Comparison of ENCODE assay signal across 13 cellular contexts in genomic region chr7:6444516-6445269, GRCh38. TPM values are rescaled to one million over a fixed set of nuclear protein-coding genes. Genes with fewer than 3 reads are reported as not detected.
DNase-seq lines count a peak whose midpoint lies in the region; ATAC-seq and TF ChIP-seq lines count a peak whose summit lies in the region.
"Had no signal": no experiment of that assay in that cellular context is flagged by ENCODE, and none has a peak within 500 bp of the region (broad histone marks: within the 10 kb centered on the region; RNA-seq: fewer than 3 reads in every experiment).

No MANE protein-coding gene starts in this region.

- 73 to 80% (median 78%) methylated on average over 13 of the region's 13 CpGs for WGBS in psoas muscle, 3 donors
- 95% methylated on average over 13 of the region's 13 CpGs for WGBS in ovary, 3 donors

- TF ChIP-seq CTCF in brain (conservative IDR thresholded peaks at IDR 0.05), result no peak
- TF ChIP-seq CTCF in psoas muscle (IDR thresholded peaks at IDR 0.05), result no peak
- no peak for TF ChIP-seq CTCF in ovary (IDR thresholded peaks at IDR 0.05)

- H3K27ac Mint-ChIP-seq in brain, result peak overlapping the region in 2 of 5 experiments; percentile 38 to 65
- H3K27ac Mint-ChIP-seq: T-helper 2 cell treated with Interferon-gamma antibody and Interleukin-4, amounts not matched to agents 5 μg/mL and 100 μg/mL, for 36 hours had no signal

- H3K4me1 Mint-ChIP-seq in brain, result peaks cover 51% of the 10 kb centered on the region

- peaks cover 60% of the 10 kb centered on the region for H3K36me3 Mint-ChIP-seq in brain

- H3K4me3 Mint-ChIP-seq in brain, result peak overlapping the region; percentile 61 to 97 (median 84)

- peaks cover 0 to 8% (median 0%) of the 10 kb centered on the region in 5 experiments for H3K9me3 Mint-ChIP-seq in brain
- H3K9me3 Mint-ChIP-seq: T-helper 2 cell treated with Interferon-gamma antibody and Interleukin-4, amounts not matched to agents 5 μg/mL and 100 μg/mL, for 36 hours had no signal

- ATAC-seq in psoas muscle (peak in 1 of 4 donors; percentile 14), HG02973 (IDR thresholded peaks at IDR 0.05; ENCODE audit: unreplicated experiment) (no peak)

- H3K4me3 ChIP-seq in psoas muscle, result peak overlapping the region; percentile 11
- H3K4me3 ChIP-seq in ovary, result no peak overlapping the region
- H3K4me3 ChIP-seq: suprapubic skin had no signal

- H3K4me1 ChIP-seq in psoas muscle (peaks cover 49% of the 10 kb centered on the region), ovary (ENCODE audit: insufficient read depth) (peaks cover 8% of the 10 kb centered on the region)

- H3K27me3 Mint-ChIP-seq in brain, result peaks cover 11% of the 10 kb centered on the region

- H3K36me3 ChIP-seq in psoas muscle (ENCODE audit: insufficient read depth in 1 of 2, low read depth in 1 of 2) (peaks cover 5 to 40% of the 10 kb centered on the region in 2 donors), ovary (no peaks in the 10 kb centered on the region)

- H3K9me3 ChIP-seq in psoas muscle (no peaks in the 10 kb centered on the region), ovary (no peaks in the 10 kb centered on the region)
- H3K9me3 ChIP-seq: suprapubic skin had no signal

- TF ChIP-seq POLR2A in ovary (IDR thresholded peaks at IDR 0.05), result no peak

- H3K27ac ChIP-seq in psoas muscle (peak overlapping the region; percentile 91), ovary (no peak overlapping the region)
- H3K27ac ChIP-seq: suprapubic skin had no signal

- intact Hi-C loops in psoas muscle (cut with DNase I) (no loop called here), ovary (cut with DNase I) (no loop called here)

- no peaks in the 10 kb centered on the region for H3K27me3 ChIP-seq in psoas muscle (ENCODE audit: insufficient read depth in 3 of 3, low read length in 2 of 3)
- H3K27me3 ChIP-seq in ovary, result no peaks in the 10 kb centered on the region
- H3K27me3 ChIP-seq: suprapubic skin had no signal

- TF ChIP-seq EP300 in ovary (IDR thresholded peaks at IDR 0.05), result no peak

- DNase-seq in NCI-H2107 treated with DMSO at 0.1 percent for 48 hours (lab: John Stamatoyannopoulos, UW; ENCODE audit: unreplicated experiment), result peak; percentile 74
- DNase-seq in NCI-H2107 (lab: John Stamatoyannopoulos, UW), result no peak
- peak; percentile 93 for DNase-seq in NCI-H1105 treated with DMSO at 0.1 percent for 48 hours (lab: John Stamatoyannopoulos, UW)
- no peak for DNase-seq in psoas muscle
- DNase-seq in ovary, result no peak
- DNase-seq in dermis blood vessel endothelial cell, result no peak
- DNase-seq: hippocampal formation, MM.1S, retina had no signal

RNA-seq across cellular contexts. Expression of gene DAGLB, which starts 3.1 kb away (rescaled TPM):
- polyA plus RNA-seq in brain (ENCODE audit: insufficient read depth, low read depth, low replicate concordance), result 17.5 TPM
- total RNA-seq in psoas muscle, result 10 to 100 TPM in 3 of 4 donors, 1 to 10 TPM in 1; 9.2 to 16.8 (median 12.8) TPM
- 10 to 100 TPM; 10.6 to 23.8 (median 12.1) TPM for polyA plus RNA-seq in psoas muscle
- 10 to 100 TPM; 11.5 to 22.4 (median 15.5) TPM for total RNA-seq in ovary
- 10 to 100 TPM in 1 of 2 donors, 1 to 10 TPM in 1; 8.8 to 10.7 TPM for polyA plus RNA-seq in ovary
- 20.2 and 22.6 TPM in 2 replicates for total RNA-seq in dermis blood vessel endothelial cell

RNA-seq across cellular contexts. Expression of gene KDELR2, which starts 39.3 kb away (rescaled TPM):
- polyA plus RNA-seq in brain (ENCODE audit: insufficient read depth, low read depth, low replicate concordance), result 68.1 TPM
- 10 to 100 TPM; 29.6 to 47.9 (median 42.6) TPM for total RNA-seq in psoas muscle
- polyA plus RNA-seq in psoas muscle, result 10 to 100 TPM; 31.9 to 69.7 (median 51.5) TPM
- total RNA-seq in ovary, result 100 to 1,000 TPM in 2 of 7 donors, 10 to 100 TPM in 5; 55.3 to 151 (median 93.3) TPM
- 100 to 1,000 TPM in 1 of 2 donors, 10 to 100 TPM in 1; 70.9 to 157 TPM for polyA plus RNA-seq in ovary
- 121 and 133 TPM in 2 replicates for total RNA-seq in dermis blood vessel endothelial cell

Comparison
In these comparisons a context has a peak if more than half of its experiments do, and no peak if none do; other contexts are left out.
1. DNase-seq: peak in NCI-H2107 treated with DMSO at 0.1 percent for 48 hours (single experiment) and NCI-H1105 treated with DMSO at 0.1 percent for 48 hours (single experiment); none in NCI-H2107 (single experiment), psoas muscle (0 of 2), ovary (0 of 5) and dermis blood vessel endothelial cell (single experiment).